17 cellular contexts compared by ENCODE assay signal in the genomic region with DNA sequence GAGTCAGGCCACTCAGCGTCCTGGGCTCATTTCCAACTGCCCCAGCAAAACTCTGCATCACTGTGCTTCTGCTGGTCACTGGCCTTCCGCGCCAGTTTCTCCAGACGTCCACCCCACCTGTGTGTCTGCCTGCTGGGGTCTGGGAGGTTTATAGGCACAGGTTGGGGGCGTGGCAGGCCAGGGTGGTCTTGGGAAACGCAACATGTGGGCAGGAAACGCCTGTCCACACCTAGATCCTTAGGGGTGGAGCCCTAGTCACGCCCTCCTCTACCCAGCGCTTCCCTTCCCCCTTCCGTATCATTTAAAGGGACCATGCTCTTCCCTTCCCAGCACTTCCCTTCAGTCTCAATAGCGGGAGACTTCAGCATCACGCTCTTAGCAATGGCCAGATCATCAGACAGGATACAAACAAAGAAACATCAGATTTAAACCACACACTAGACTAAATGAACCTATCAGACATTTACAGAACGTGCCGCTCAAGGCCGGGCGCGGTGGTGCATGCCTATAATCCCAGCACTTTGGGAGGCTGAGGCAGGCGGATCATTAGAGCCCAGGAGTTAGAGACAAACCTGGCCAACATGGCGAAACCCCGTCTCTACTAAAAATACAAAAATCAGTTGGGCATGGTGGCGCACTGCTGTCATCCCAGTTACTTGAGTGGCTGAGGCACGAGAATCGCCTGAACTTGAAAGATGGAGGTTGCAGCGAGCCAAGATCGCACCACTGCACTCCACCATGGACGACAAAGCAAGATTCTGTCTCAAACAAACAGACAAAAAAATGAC. TPM values are rescaled to one million over a fixed set of nuclear protein-coding genes. Genes with fewer than 3 reads are reported as not detected.
DNase-seq lines count a peak whose midpoint lies in the region; ATAC-seq and TF ChIP-seq lines count a peak whose summit lies in the region.
"Had no signal": no experiment of that assay in that cellular context is flagged by ENCODE, and none has a peak within 500 bp of the region (broad histone marks: within the 10 kb centered on the region; RNA-seq: fewer than 3 reads in every experiment).

No MANE protein-coding gene starts in this region.

- peak overlapping the region; percentile 84 for H2AFZ ChIP-seq in neural progenitor cell (replicated peaks)
- H2AFZ ChIP-seq: parathyroid adenoma had no signal

- CTCF ChIA-PET in CD8-positive, alpha-beta T cell (lab: Charles Lee): no interaction called here

- H3K9ac ChIP-seq in neural progenitor cell: no peak overlapping the region
- H3K9ac ChIP-seq: parathyroid adenoma had no signal

- peaks cover 11% of the 10 kb centered on the region for H3K27me3 Mint-ChIP-seq in neural progenitor cell (ENCODE audit: insufficient read depth, low read depth)
- H3K27me3 Mint-ChIP-seq in CD8-positive, alpha-beta T cell (ENCODE audit: low read depth): peaks cover 37% of the 10 kb centered on the region

- peaks cover 4% of the 10 kb centered on the region for H3F3A ChIP-seq in neural progenitor cell (ENCODE audit: low read depth)

- peak; percentile 55 for DNase-seq in Daoy (ENCODE audit: low read depth)
- DNase-seq in NCI-H774 (lab: John Stamatoyannopoulos, UW): peak; percentile 23
- DNase-seq in iPS DF 4.7 (ENCODE audit: extremely low read depth, low spot score): peak; percentile 53
- DNase-seq in neural progenitor cell (ENCODE audit: low spot score): peak; percentile 38
- no peak for DNase-seq in CD8-positive, alpha-beta T cell
- DNase-seq in AML-193 (lab: John Stamatoyannopoulos, UW): no peak
- DNase-seq in DMS153 treated with DMSO at 0.1 percent for 48 hours (lab: John Stamatoyannopoulos, UW; ENCODE audit: unreplicated experiment): no peak
- DNase-seq: activated CD4-positive, alpha-beta memory T cell treated with anti-CD3 and anti-CD28 coated beads, Interleukin-2, amount 10 ng/mL, durations not matched to agents 7 days and 5 days; NCI-H187 treated with DMSO at 0.1 percent for 48 hours; NCI-H524; stimulated activated naive CD8-positive, alpha-beta T cell treated with anti-CD3 and anti-CD28 coated beads, Interleukin-15, Interleukin-2, amounts not matched to agents 100 U/mL and 50 U/mL, for 24 hours had no signal

- no peak for TF ChIP-seq CTCF in neural progenitor cell (IDR thresholded peaks at IDR 0.05)
- TF ChIP-seq CTCF in CD8-positive, alpha-beta T cell (IDR thresholded peaks at IDR 0.05): no peak

- no peaks in the 10 kb centered on the region for H3K9me3 ChIP-seq in neural progenitor cell (ENCODE audit: low read depth)
- no peaks in the 10 kb centered on the region for H3K9me3 ChIP-seq in CD8-positive, alpha-beta T cell (ENCODE audit: low read length)

- no peaks in the 10 kb centered on the region for H3K36me3 Mint-ChIP-seq in neural progenitor cell
- H3K36me3 Mint-ChIP-seq in CD8-positive, alpha-beta T cell: no peaks in the 10 kb centered on the region

- H3K79me2 ChIP-seq in neural progenitor cell (ENCODE audit: low read depth): no peaks in the 10 kb centered on the region
- H3K79me2 ChIP-seq: parathyroid adenoma had no signal

- H3K27me3 ChIP-seq in neural progenitor cell: peaks cover 26% of the 10 kb centered on the region
- no peaks in the 10 kb centered on the region for H3K27me3 ChIP-seq in CD8-positive, alpha-beta T cell (ENCODE audit: insufficient read depth, low read length)

- H3K27ac Mint-ChIP-seq in neural progenitor cell: no peak overlapping the region
- no peak overlapping the region for H3K27ac Mint-ChIP-seq in CD8-positive, alpha-beta T cell
- H3K27ac Mint-ChIP-seq: activated CD4-positive, alpha-beta memory T cell treated with anti-CD3 and anti-CD28 coated beads, Interleukin-2, amount 10 ng/mL, durations not matched to agents 7 days and 5 days; activated T-helper 1 cell treated with anti-CD3 and anti-CD28 coated beads, Interleukin-12 subunit alpha, Interleukin-12 subunit beta, Interleukin-2, Interleukin-4 antibody, amounts not matched to agents 30 ng/mL and 10 ng/mL and 1 ng/mL, durations not matched to agents 14 hours and 24 hours and 36 hours had no signal

- no peaks in the 10 kb centered on the region for H4K20me1 ChIP-seq in neural progenitor cell (ENCODE audit: low read depth)

- intact Hi-C loops in CD8-positive, alpha-beta T cell (cut with DNase I, micrococcal nuclease): no loop called here

- H3K36me3 ChIP-seq in neural progenitor cell: no peaks in the 10 kb centered on the region
- no peaks in the 10 kb centered on the region for H3K36me3 ChIP-seq in CD8-positive, alpha-beta T cell (ENCODE audit: insufficient read depth, low read length)

- peak overlapping the region; percentile 37 for H3K4me3 ChIP-seq in neural progenitor cell
- H3K4me3 ChIP-seq in CD8-positive, alpha-beta T cell (ENCODE audit: low read depth, low read length): no peak overlapping the region

- peak overlapping the region; percentile 7 for H3K4me3 Mint-ChIP-seq in neural progenitor cell
- H3K4me3 Mint-ChIP-seq in CD8-positive, alpha-beta T cell: no peak overlapping the region
- H3K4me3 Mint-ChIP-seq: activated CD4-positive, alpha-beta memory T cell treated with anti-CD3 and anti-CD28 coated beads, Interleukin-2, amount 10 ng/mL, durations not matched to agents 7 days and 5 days; activated T-helper 1 cell treated with anti-CD3 and anti-CD28 coated beads, Interleukin-12 subunit alpha, Interleukin-12 subunit beta, Interleukin-2, Interleukin-4 antibody, amounts not matched to agents 30 ng/mL and 10 ng/mL and 1 ng/mL, durations not matched to agents 14 hours and 24 hours and 36 hours; central memory CD8-positive, alpha-beta T cell had no signal

- no peak overlapping the region for H3K27ac ChIP-seq in neural progenitor cell
- H3K27ac ChIP-seq in CD8-positive, alpha-beta T cell (ENCODE audit: low read depth, low read length): no peak overlapping the region
- H3K27ac ChIP-seq: parathyroid adenoma had no signal

- peak overlapping the region; percentile 60 for H3K4me2 ChIP-seq in neural progenitor cell

- H3K4me1 Mint-ChIP-seq in neural progenitor cell: no peaks in the 10 kb centered on the region
- no peaks in the 10 kb centered on the region for H3K4me1 Mint-ChIP-seq in CD8-positive, alpha-beta T cell (ENCODE audit: low read depth)
- H3K4me1 Mint-ChIP-seq: activated CD4-positive, alpha-beta memory T cell treated with anti-CD3 and anti-CD28 coated beads, Interleukin-2, amount 10 ng/mL, durations not matched to agents 7 days and 5 days; central memory CD8-positive, alpha-beta T cell had no signal

- H3K4me1 ChIP-seq in neural progenitor cell: no peaks in the 10 kb centered on the region
- H3K4me1 ChIP-seq in CD8-positive, alpha-beta T cell (ENCODE audit: insufficient read depth, low read length): no peaks in the 10 kb centered on the region
- H3K4me1 ChIP-seq: parathyroid adenoma had no signal

- peaks cover 2% of the 10 kb centered on the region for H3K9me3 Mint-ChIP-seq in neural progenitor cell
- no peaks in the 10 kb centered on the region for H3K9me3 Mint-ChIP-seq in CD8-positive, alpha-beta T cell
- H3K9me3 Mint-ChIP-seq: activated CD4-positive, alpha-beta memory T cell treated with anti-CD3 and anti-CD28 coated beads, Interleukin-2, amount 10 ng/mL, durations not matched to agents 7 days and 5 days had no signal

- POLR2A ChIA-PET in CD8-positive, alpha-beta T cell (lab: Charles Lee): no interaction called here

- ATAC-seq in CD8-positive, alpha-beta T cell: no peak
- no peak for ATAC-seq in HG03097 (IDR thresholded peaks at IDR 0.05; ENCODE audit: low FRiP score, unreplicated experiment)
- ATAC-seq: stimulated activated naive CD8-positive, alpha-beta T cell treated with anti-CD3 and anti-CD28 coated beads, Interleukin-15, Interleukin-2, amounts not matched to agents 100 U/mL and 50 U/mL, for 24 hours had no signal

RNA-seq across cellular contexts. Expression of gene BTNL9, which starts 11.8 kb away (rescaled TPM):
- 1.6 and 2.5 TPM in 2 replicates for total RNA-seq in Daoy (2014; rRNA removed; shearing (Covaris generic))
- 0.24 and 0.56 TPM in 2 replicates for total RNA-seq in neural progenitor cell (ENCODE audit: low replicate concordance)
- not detected for total RNA-seq in CD8-positive, alpha-beta T cell
- total RNA-seq: activated CD4-positive, alpha-beta memory T cell treated with anti-CD3 and anti-CD28 coated beads, Interleukin-2, amount 10 ng/mL, durations not matched to agents 7 days and 5 days; activated T-helper 1 cell treated with anti-CD3 and anti-CD28 coated beads, Interleukin-12 subunit alpha, Interleukin-12 subunit beta, Interleukin-2, Interleukin-4 antibody, amounts not matched to agents 30 ng/mL and 10 ng/mL and 1 ng/mL, durations not matched to agents 14 hours and 24 hours and 36 hours; M059J had no signal

RNA-seq across cellular contexts. Expression of gene BTNL3, which starts 39.6 kb away (rescaled TPM):
- not detected in 2 replicates for total RNA-seq in Daoy (2014; rRNA removed; shearing (Covaris generic))
- total RNA-seq in neural progenitor cell (ENCODE audit: low replicate concordance): 0.34 TPM in 1 of 2 replicates, not detected in the other
- total RNA-seq in CD8-positive, alpha-beta T cell: not detected
- total RNA-seq: activated CD4-positive, alpha-beta memory T cell treated with anti-CD3 and anti-CD28 coated beads, Interleukin-2, amount 10 ng/mL, durations not matched to agents 7 days and 5 days; activated T-helper 1 cell treated with anti-CD3 and anti-CD28 coated beads, Interleukin-12 subunit alpha, Interleukin-12 subunit beta, Interleukin-2, Interleukin-4 antibody, amounts not matched to agents 30 ng/mL and 10 ng/mL and 1 ng/mL, durations not matched to agents 14 hours and 24 hours and 36 hours; frontal cortex; M059J had no signal

Comparison
In these comparisons a context has a peak if more than half of its experiments do, and no peak if none do; other contexts are left out.
1. DNase-seq: peak in Daoy (single experiment), NCI-H774 (single experiment), iPS DF 4.7 (single experiment) and neural progenitor cell (single experiment); none in CD8-positive, alpha-beta T cell (0 of 7), AML-193 (0 of 2) and DMS153 treated with DMSO at 0.1 percent for 48 hours (single experiment).